8 cellular contexts compared by ENCODE assay signal in genomic region chr7:72914756-72915525, GRCh38. TPM values are rescaled to one million over a fixed set of nuclear protein-coding genes. Genes with fewer than 3 reads are reported as not detected.
DNase-seq lines count a peak whose midpoint lies in the region; ATAC-seq and TF ChIP-seq lines count a peak whose summit lies in the region.
"Not testable (repeated sequence)": the region's sequence is repeated elsewhere in the genome, so short reads cannot be mapped to it uniquely, and the experiment has no call there.

No MANE protein-coding gene starts in this region.

- intact Hi-C loops in CD4-positive, alpha-beta T cell (cut with DNase I, micrococcal nuclease), result loop anchor here (2.0 kb wide), 2 partner anchors 86 to 92 kb away; partner anchors contain the start of gene TYW1B (in 1 of the 2)

- CTCF ChIA-PET in CD4-positive, alpha-beta T cell (lab: Charles Lee), result interaction anchor here (0.6 kb wide), 2 partner anchors 11 to 1252 kb away, joined by 3 to 4 read pairs; no protein-coding TSS in a partner anchor
- CTCF ChIA-PET in activated CD4-positive, alpha-beta T cell treated with anti-CD3 and anti-CD28 coated beads, Interleukin-2, amount 10 ng/mL, durations not matched to agents 7 days and 5 days (lab: Charles Lee), result interaction anchor here (0.9 to 2.2 kb wide), 4 partner anchors 12 to 95 kb away, joined by 3 to 11 read pairs (median 4); no protein-coding TSS in a partner anchor

- ATAC-seq in CD4-positive, alpha-beta T cell (ENCODE audit: poor library complexity), result peak; percentile 93
- ATAC-seq in GM19455 (IDR thresholded peaks at IDR 0.05; ENCODE audit: unreplicated experiment) (peak; percentile 76), HG03469 (IDR thresholded peaks at IDR 0.05; ENCODE audit: unreplicated experiment) (peak; percentile 78), left lobe of liver (peak; percentile 91)

- POLR2A ChIA-PET in CD4-positive, alpha-beta T cell (lab: Charles Lee), result interaction anchor here (1.1 to 1.4 kb wide), 3 partner anchors 85 to 87 kb away, joined by 3 to 5 read pairs (median 4); partner anchors contain the start of gene TYW1B
- POLR2A ChIA-PET in activated CD4-positive, alpha-beta T cell treated with anti-CD3 and anti-CD28 coated beads, Interleukin-2, amount 10 ng/mL, durations not matched to agents 7 days and 5 days (lab: Charles Lee), result interaction anchor here (0.5 to 1.0 kb wide), 2 partner anchors 86 to 107 kb away, joined by 3 to 4 read pairs; no protein-coding TSS in a partner anchor

- peak; percentile 25 to 57 (median 44) for DNase-seq in CD4-positive, alpha-beta T cell
- DNase-seq in NCI-H774 (lab: John Stamatoyannopoulos, UW) (peak; percentile 11), left lobe of liver (ENCODE audit: low spot score) (peak; percentile 86)
- peak; percentile 71 for DNase-seq in activated CD4-positive, alpha-beta T cell treated with anti-CD3 and anti-CD28 coated beads, Interleukin-2, amount 10 ng/mL, durations not matched to agents 7 days and 5 days
- DNase-seq in chondrocyte (ENCODE audit: low spot score), result not testable (repeated sequence)
- peak; percentile 45 to 55 for DNase-seq in stimulated activated CD4-positive, alpha-beta T cell treated with anti-CD3 and anti-CD28 coated beads, Interleukin-4, amount 100 ng/mL, for 48 hours (ENCODE audit: low read depth in 2 of 2)

- not testable (repeated sequence) for H3K27me3 Mint-ChIP-seq in CD4-positive, alpha-beta T cell; activated CD4-positive, alpha-beta T cell treated with anti-CD3 and anti-CD28 coated beads, Interleukin-2, amount 10 ng/mL, durations not matched to agents 7 days and 5 days; chondrocyte (ENCODE audit: low read depth)

- not testable (repeated sequence) for H3K4me3 Mint-ChIP-seq in CD4-positive, alpha-beta T cell; activated CD4-positive, alpha-beta T cell treated with anti-CD3 and anti-CD28 coated beads, Interleukin-2, amount 10 ng/mL, durations not matched to agents 7 days and 5 days; chondrocyte (ENCODE audit: unreplicated experiment)

- peak overlapping the region; percentile 58 for H3K27ac Mint-ChIP-seq in CD4-positive, alpha-beta T cell
- H3K27ac Mint-ChIP-seq in activated CD4-positive, alpha-beta T cell treated with anti-CD3 and anti-CD28 coated beads, Interleukin-2, amount 10 ng/mL, durations not matched to agents 7 days and 5 days, result peak overlapping the region; percentile 54
- H3K27ac Mint-ChIP-seq in chondrocyte (ENCODE audit: unreplicated experiment), result not testable (repeated sequence)

- peaks cover 63% of the 10 kb centered on the region for H3K36me3 Mint-ChIP-seq in CD4-positive, alpha-beta T cell (ENCODE audit: low read depth)
- peaks cover 22% of the 10 kb centered on the region for H3K36me3 Mint-ChIP-seq in activated CD4-positive, alpha-beta T cell treated with anti-CD3 and anti-CD28 coated beads, Interleukin-2, amount 10 ng/mL, durations not matched to agents 7 days and 5 days (ENCODE audit: low read depth)
- peaks cover 14% of the 10 kb centered on the region for H3K36me3 Mint-ChIP-seq in chondrocyte (ENCODE audit: low read depth)

- H3K4me1 Mint-ChIP-seq in CD4-positive, alpha-beta T cell (ENCODE audit: low read depth), result peaks cover 15% of the 10 kb centered on the region
- H3K4me1 Mint-ChIP-seq in activated CD4-positive, alpha-beta T cell treated with anti-CD3 and anti-CD28 coated beads, Interleukin-2, amount 10 ng/mL, durations not matched to agents 7 days and 5 days, result not testable (repeated sequence)
- H3K4me1 Mint-ChIP-seq in chondrocyte (ENCODE audit: low read depth), result peaks cover 16% of the 10 kb centered on the region

- H3K9me3 Mint-ChIP-seq in CD4-positive, alpha-beta T cell; activated CD4-positive, alpha-beta T cell treated with anti-CD3 and anti-CD28 coated beads, Interleukin-2, amount 10 ng/mL, durations not matched to agents 7 days and 5 days; chondrocyte (ENCODE audit: low read depth): not testable (repeated sequence)

- H3K27ac ChIP-seq in CD4-positive, alpha-beta T cell (ENCODE audit: low read depth, low read length), result not testable (repeated sequence)

- not testable (repeated sequence) for H3K27me3 ChIP-seq in CD4-positive, alpha-beta T cell (ENCODE audit: control insufficient read depth, insufficient read depth, low read length)

- TF ChIP-seq CTCF in CD4-positive, alpha-beta T cell (IDR thresholded peaks at IDR 0.05), result peak; percentile 85
- peak; percentile 88 for TF ChIP-seq CTCF in chondrocyte (IDR thresholded peaks at IDR 0.05)

- H3K9me3 ChIP-seq in CD4-positive, alpha-beta T cell (ENCODE audit: control insufficient read depth, low read length), result not testable (repeated sequence)

RNA-seq across cellular contexts. Expression of gene POM121, which starts 10.0 kb away (rescaled TPM):
- 10 to 100 TPM; 66.2 to 67.9 TPM for total RNA-seq in CD4-positive, alpha-beta T cell
- total RNA-seq in activated CD4-positive, alpha-beta T cell treated with anti-CD3 and anti-CD28 coated beads, Interleukin-2, amount 10 ng/mL, durations not matched to agents 7 days and 5 days, result 10 to 100 TPM; 55.0 to 59.6 TPM
- 30.7 to 36.1 TPM (median 34.0 TPM) in 3 replicates for total RNA-seq in chondrocyte
- 16.8 TPM for total RNA-seq in left lobe of liver

RNA-seq across cellular contexts. Expression of gene TRIM74, which starts 54.3 kb away (rescaled TPM):
- 1 to 10 TPM; 4.1 to 4.4 TPM for total RNA-seq in CD4-positive, alpha-beta T cell
- 1 to 10 TPM; 1.2 to 1.5 TPM for total RNA-seq in activated CD4-positive, alpha-beta T cell treated with anti-CD3 and anti-CD28 coated beads, Interleukin-2, amount 10 ng/mL, durations not matched to agents 7 days and 5 days
- total RNA-seq in chondrocyte, result 0.49 to 0.75 TPM (median 0.60 TPM) in 3 replicates
- total RNA-seq in left lobe of liver, result 0.78 TPM
